Comparison of ENCODE assay signal across 8 cellular contexts in the genomic region with DNA sequence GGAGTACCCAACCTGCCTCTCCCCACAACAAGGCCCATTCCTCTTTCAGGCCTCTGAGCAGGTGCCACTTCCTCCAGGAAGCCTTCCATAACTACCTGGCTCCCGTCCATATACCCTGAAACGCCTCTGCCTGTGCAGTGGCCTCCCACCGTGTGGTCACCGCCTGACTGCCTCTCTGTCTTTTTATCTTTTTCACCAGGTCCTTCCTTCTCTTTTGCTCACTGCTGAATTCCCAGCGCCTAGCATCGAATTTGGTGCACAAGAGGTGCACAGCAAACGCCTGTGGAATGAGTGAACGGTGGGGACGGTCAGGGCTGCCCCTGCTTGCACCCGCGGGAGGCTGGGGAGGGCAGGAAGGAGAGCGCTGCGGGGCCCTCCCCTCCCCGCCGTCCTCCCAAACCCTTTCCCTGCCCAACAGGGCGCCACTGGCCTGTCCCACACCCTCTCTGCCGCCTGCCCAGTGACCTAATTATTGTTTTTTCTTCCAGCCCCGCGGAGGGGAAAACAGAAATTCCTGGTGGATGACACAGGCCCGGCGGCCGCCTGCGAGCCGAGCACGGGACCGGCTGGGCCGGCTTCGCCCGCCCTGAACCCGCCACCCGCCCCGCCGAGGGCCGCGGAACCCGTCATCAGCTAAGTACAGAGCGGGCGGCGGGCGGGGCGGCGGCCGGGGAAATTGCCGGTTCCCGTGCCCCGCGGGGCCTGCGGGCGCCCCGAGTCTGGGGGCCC.
DNase-seq lines count a peak whose midpoint lies in the region; ATAC-seq and TF ChIP-seq lines count a peak whose summit lies in the region.

No MANE protein-coding gene starts in this region.

- H2BK5ac ChIP-seq in mesendoderm (ENCODE audit: low read length): no peak overlapping the region

- no peak overlapping the region for H2AK5ac ChIP-seq in mesendoderm (ENCODE audit: low read length)

- H3K4me3 Mint-ChIP-seq in GM23338: peak overlapping the region; percentile 62

- no peak overlapping the region for H2BK15ac ChIP-seq in mesendoderm (replicated peaks; ENCODE audit: low read depth)

- H3K9me3 Mint-ChIP-seq in GM23338: no peaks in the 10 kb centered on the region

- no peaks in the 10 kb centered on the region for H3K9me2 ChIP-seq in GM23338 (ENCODE audit: insufficient read depth)

- H3K4me2 ChIP-seq in GM23338: peak overlapping the region; percentile 82
- H3K4me2 ChIP-seq in mesendoderm (ENCODE audit: low read length): peak overlapping the region; percentile 58

- H3K79me2 ChIP-seq in ACC112 (ENCODE audit: control insufficient read depth, insufficient read depth, low read length, unreplicated experiment) (peaks cover 19% of the 10 kb centered on the region), GM23338 (replicated peaks; ENCODE audit: insufficient read depth) (no peaks in the 10 kb centered on the region), mesendoderm (ENCODE audit: control insufficient read depth, insufficient read depth, low read length) (no peaks in the 10 kb centered on the region)

- peak overlapping the region; percentile 79 for H3K56ac ChIP-seq in mesendoderm (ENCODE audit: low read length)

- H3K27me3 ChIP-seq in ACC112 (ENCODE audit: insufficient read depth, low read length) (no peaks in the 10 kb centered on the region), GM23338 (ENCODE audit: insufficient read depth) (peaks cover 43% of the 10 kb centered on the region), WERI-Rb-1 (ENCODE audit: insufficient read depth, low read depth, severe bottlenecking) (peaks cover 7% of the 10 kb centered on the region), mesendoderm (ENCODE audit: insufficient read depth, low read length, poor library complexity) (no peaks in the 10 kb centered on the region)

- H3K18ac ChIP-seq in mesendoderm (ENCODE audit: low read length): peak overlapping the region; percentile 94

- WGBS in mesendoderm (ENCODE audit: extremely low coverage, insufficient coverage, low lambda C conversion rate): no CpG with 5 or more reads among the region's 50 CpGs

- no peak overlapping the region for H4K8ac ChIP-seq in mesendoderm (ENCODE audit: low read depth, low read length)

- peak overlapping the region; percentile 73 for H3K4me3 ChIP-seq in ACC112 (ENCODE audit: low read depth, low read length)
- H3K4me3 ChIP-seq in GM23338: peak overlapping the region; percentile 65
- peak overlapping the region; percentile 18 for H3K4me3 ChIP-seq in WERI-Rb-1 (ENCODE audit: low read depth, low read length)
- no peak overlapping the region for H3K4me3 ChIP-seq in mesendoderm (ENCODE audit: low read length)

- no peaks in the 10 kb centered on the region for H3K36me3 ChIP-seq in ACC112 (ENCODE audit: insufficient read depth, low read length)
- H3K36me3 ChIP-seq in GM23338 (ENCODE audit: insufficient read depth): no peaks in the 10 kb centered on the region
- H3K36me3 ChIP-seq in WERI-Rb-1: no peaks in the 10 kb centered on the region
- H3K36me3 ChIP-seq in mesendoderm (ENCODE audit: control insufficient read depth, insufficient read depth, low read length): no peaks in the 10 kb centered on the region

- H3K9me3 ChIP-seq in WERI-Rb-1 (ENCODE audit: severe bottlenecking): no peaks in the 10 kb centered on the region

- peak overlapping the region; percentile 84 for H2BK120ac ChIP-seq in mesendoderm (ENCODE audit: low read depth, low read length)

- H4K20me1 ChIP-seq in GM23338 (replicated peaks; ENCODE audit: insufficient read depth): no peaks in the 10 kb centered on the region

- H4K5ac ChIP-seq in mesendoderm (ENCODE audit: low read length): no peak overlapping the region

- no peaks in the 10 kb centered on the region for H3K79me1 ChIP-seq in mesendoderm (ENCODE audit: low read length)

- H3K27ac ChIP-seq in ACC112 (ENCODE audit: low read depth, low read length) (peak overlapping the region; percentile 95), GM23338 (ENCODE audit: low read depth) (no peak overlapping the region), WERI-Rb-1 (no peak overlapping the region), epithelial cell of prostate (peak overlapping the region; percentile 73), mesendoderm (ENCODE audit: low read depth, low read length) (peak overlapping the region; percentile 55), temporal lobe (ENCODE audit: low read depth, low read length) (peak overlapping the region; percentile 7)

- no peaks in the 10 kb centered on the region for H3K36me3 Mint-ChIP-seq in GM23338 (ENCODE audit: low read depth)

- peaks cover 10% of the 10 kb centered on the region for H3K4me1 Mint-ChIP-seq in GM23338

- peak overlapping the region; percentile 92 for H3K4ac ChIP-seq in mesendoderm (ENCODE audit: low read depth, low read length)

- H3K23ac ChIP-seq in mesendoderm (ENCODE audit: low read length): no peak overlapping the region

- no peak for TF ChIP-seq CTCF in GM23338 (conservative IDR thresholded peaks at IDR 0.05; ENCODE audit: low read depth in 2 of 2)
- TF ChIP-seq CTCF in WERI-Rb-1 (IDR thresholded peaks at IDR 0.05; ENCODE audit: low read depth, low read length): no peak

- H3K9ac ChIP-seq in mesendoderm (ENCODE audit: low read length): peak overlapping the region; percentile 59

- peak; percentile 67 for DNase-seq in GM23338 (ENCODE audit: low spot score)
- peak; percentile 30 for DNase-seq in WERI-Rb-1
- DNase-seq in epithelial cell of prostate (ENCODE audit: low read depth, low spot score): peak; percentile 43
- DNase-seq in mesendoderm: peak; percentile 89
- DNase-seq in NCI-H1048 (lab: John Stamatoyannopoulos, UW): no peak

- no peak overlapping the region for H2AFZ ChIP-seq in ACC112 (ENCODE audit: low read length, unreplicated experiment)
- peak overlapping the region; percentile 97 for H2AFZ ChIP-seq in GM23338

- H3K27me3 Mint-ChIP-seq in GM23338 (ENCODE audit: insufficient read depth, low read depth, poor library complexity): peaks cover 39% of the 10 kb centered on the region

- H3K27ac Mint-ChIP-seq in GM23338: no peak overlapping the region

- peak; percentile 73 for ATAC-seq in GM23338
- ATAC-seq in GM18861 (IDR thresholded peaks at IDR 0.05; ENCODE audit: unreplicated experiment): no peak

- peaks cover 13% of the 10 kb centered on the region; the same call in 1 of the 2 replicates for H3F3A ChIP-seq in GM23338 (replicated peaks; ENCODE audit: low read depth)

- H3K4me1 ChIP-seq in ACC112 (ENCODE audit: control insufficient read depth, insufficient read depth, low read length, unreplicated experiment): peaks cover 40% of the 10 kb centered on the region
- peaks cover 5% of the 10 kb centered on the region for H3K4me1 ChIP-seq in GM23338 (ENCODE audit: insufficient read depth)
- peaks cover 8% of the 10 kb centered on the region for H3K4me1 ChIP-seq in mesendoderm (ENCODE audit: control insufficient read depth, low read depth, low read length)

Comparison
In these comparisons a context has a peak if more than half of its experiments do, and no peak if none do; other contexts are left out.
1. H3K27ac ChIP-seq: peak in ACC112 (single experiment), epithelial cell of prostate (single experiment), mesendoderm (single experiment) and temporal lobe (single experiment); none in GM23338 (single experiment) and WERI-Rb-1 (single experiment).